In the genomic region with DNA sequence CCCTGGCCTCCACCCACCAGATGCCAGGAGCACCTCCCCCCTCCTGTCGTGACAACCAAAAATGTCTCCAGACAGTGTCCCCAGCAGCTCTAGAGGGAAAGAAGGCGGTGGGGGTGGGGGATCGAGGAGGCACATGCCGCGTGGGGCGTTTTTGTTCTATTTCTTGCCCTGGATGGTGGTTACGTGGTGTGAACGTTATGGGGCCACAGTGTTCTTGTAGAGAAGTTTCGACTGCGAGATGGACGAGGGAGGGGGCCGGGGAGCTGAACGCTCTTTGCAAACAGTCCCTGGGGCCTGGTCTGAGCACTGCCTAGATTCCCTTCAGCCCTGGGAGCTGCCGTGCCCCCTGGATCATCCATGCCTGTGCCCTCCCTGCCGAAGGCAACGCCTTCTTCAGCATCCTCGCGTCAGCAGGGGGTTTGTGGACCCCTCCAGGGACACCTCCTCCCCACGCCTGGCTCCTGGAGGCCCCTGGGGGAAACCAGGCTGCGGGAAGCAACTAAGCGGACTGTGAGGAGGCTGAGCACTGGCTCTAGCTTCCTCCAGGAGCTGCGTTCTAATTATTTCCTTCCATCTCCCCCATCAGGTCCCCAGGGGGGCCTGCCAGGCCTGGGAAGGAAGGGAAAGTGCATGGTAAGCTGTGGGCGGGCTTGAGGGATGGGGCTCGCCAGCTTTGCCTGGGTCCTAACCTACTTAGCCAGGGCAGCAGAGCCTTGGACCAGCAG, we compare ENCODE assay signal across 20 cellular contexts.
DNase-seq lines count a peak whose midpoint lies in the region; ATAC-seq, FAIRE-seq and TF ChIP-seq lines count a peak whose summit lies in the region.
"Had no signal": no experiment of that assay in that cellular context is flagged by ENCODE, and none has a peak within 500 bp of the region (broad histone marks: within the 10 kb centered on the region; RNA-seq: fewer than 3 reads in every experiment).

No MANE protein-coding gene starts in this region.

- H3K79me1 ChIP-seq in H1 (ENCODE audit: low read depth, low read length): no peaks in the 10 kb centered on the region

- H3K4me1 Mint-ChIP-seq in neural progenitor cell: peaks cover 14% of the 10 kb centered on the region

- H3K4me3 ChIP-seq in BE2C (ENCODE audit: low read depth, low read length) (peak overlapping the region; percentile 44), H7 (ENCODE audit: insufficient read depth, low read depth, low read length) (no peak overlapping the region), H1 (ENCODE audit: extremely low read depth in 1 of 4, insufficient read depth in 2 of 4, low read depth in 3 of 4, low read length in 4 of 4) (no peak overlapping the region), neural progenitor cell (no peak overlapping the region)
- H3K4me3 ChIP-seq: cardiac muscle cell, tibial nerve had no signal

- POLR2A ChIA-PET in H1 (lab: Charles Lee; ENCODE audit: partially characterized antibody): interaction anchor here (1.2 kb wide), 1 partner anchor 51 kb away, joined by 3 read pairs; no protein-coding TSS in a partner anchor

- CTCF ChIA-PET in H1 (lab: Charles Lee; ENCODE audit: partially characterized antibody): interaction anchor here (0.8 to 7.5 kb wide), 13 partner anchors 11 to 582 kb away, joined by 3 to 49 read pairs (median 3); no protein-coding TSS in a partner anchor

- no peak for TF ChIP-seq RAD21 in H1 (IDR thresholded peaks at IDR 0.05 in 1 of 2, conservative IDR thresholded peaks at IDR 0.05 in 1 of 2; ENCODE audit: low read depth in 2 of 2, low read length in 2 of 2)

- no peak overlapping the region for H3K4me2 ChIP-seq in H1 (ENCODE audit: insufficient read depth in 1 of 2, low read depth in 2 of 2, low read length in 2 of 2)
- no peak overlapping the region for H3K4me2 ChIP-seq in neural progenitor cell

- no peak overlapping the region for H4K91ac ChIP-seq in H1 (replicated peaks; ENCODE audit: insufficient read length, low read length)

- no peak for TF ChIP-seq EP300 in H1 (IDR thresholded peaks at IDR 0.05; ENCODE audit: borderline replicate concordance in 1 of 2, low read depth in 2 of 2, low read length in 2 of 2)

- H2AK5ac ChIP-seq in H1 (ENCODE audit: low read depth, low read length): no peak overlapping the region

- ATAC-seq in left lobe of liver: no peak
- ATAC-seq: sciatic nerve; stimulated activated effector memory CD8-positive, alpha-beta T cell treated with anti-CD3 and anti-CD28 coated beads, Interleukin-12 subunit alpha, Interleukin-12 subunit beta, amount 100 ng/mL, for 72 hours had no signal

- H3K9ac ChIP-seq in H1 (replicated peaks in 1 of 4; ENCODE audit: extremely low read depth in 1 of 4, low read depth in 3 of 4, low read length in 3 of 4): no peak overlapping the region
- no peak overlapping the region for H3K9ac ChIP-seq in neural progenitor cell

- no peaks in the 10 kb centered on the region for H3K36me3 Mint-ChIP-seq in neural progenitor cell

- H3K9me3 ChIP-seq in BE2C: no peaks in the 10 kb centered on the region
- no peaks in the 10 kb centered on the region for H3K9me3 ChIP-seq in H1 (ENCODE audit: insufficient read depth in 2 of 2, low read depth in 1 of 2, low read length in 1 of 2)
- H3K9me3 ChIP-seq in neural progenitor cell (ENCODE audit: low read depth): no peaks in the 10 kb centered on the region
- H3K9me3 ChIP-seq: tibial nerve had no signal

- H4K20me1 ChIP-seq in H1 (replicated peaks in 1 of 2; ENCODE audit: control insufficient read depth in 1 of 2, insufficient read depth in 2 of 2, low read length in 2 of 2): no peaks in the 10 kb centered on the region
- no peaks in the 10 kb centered on the region for H4K20me1 ChIP-seq in neural progenitor cell (ENCODE audit: low read depth)

- H3K27ac ChIP-seq in H1 (ENCODE audit: low read depth, low read length) (no peak overlapping the region), neural progenitor cell (no peak overlapping the region)
- H3K27ac ChIP-seq: cardiac muscle cell, RWPE1 had no signal

- H3K4me3 Mint-ChIP-seq in neural progenitor cell: peak overlapping the region; percentile 41
- H3K4me3 Mint-ChIP-seq: B cell; H9; stimulated activated effector memory CD8-positive, alpha-beta T cell treated with anti-CD3 and anti-CD28 coated beads, Interleukin-12 subunit alpha, Interleukin-12 subunit beta, amount 100 ng/mL, for 72 hours had no signal

- DNase-seq in BE2C (peak; percentile 49), H7 (peak; percentile 63), H1 (ENCODE audit: low read depth in 1 of 2, low spot score in 2 of 2) (no peak), neural progenitor cell (ENCODE audit: low spot score) (no peak), left lobe of liver (ENCODE audit: low spot score) (no peak), kidney glomerular epithelial cell (lab: John Stamatoyannopoulos, UW) (no peak), COLO668 (lab: John Stamatoyannopoulos, UW; ENCODE audit: unreplicated experiment) (no peak), activated T-cell treated with anti-CD3 and anti-CD28 coated beads for 4 hours (no peak)
- DNase-seq: Calu3, H9, NCI-H1436 treated with DMSO at 0.1 percent for 48 hours, NCI-H345, T-helper 9 cell had no signal

- H3K27me3 ChIP-seq in BE2C (no peaks in the 10 kb centered on the region), H7 (ENCODE audit: control insufficient read depth, insufficient read depth, low read length) (no peaks in the 10 kb centered on the region), H1 (replicated peaks in 1 of 4; ENCODE audit: control insufficient read depth in 3 of 4, extremely low read depth in 1 of 4, insufficient read depth in 3 of 4, low read length in 3 of 4) (no peaks in the 10 kb centered on the region), neural progenitor cell (no peaks in the 10 kb centered on the region)
- H3K27me3 ChIP-seq: cardiac muscle cell had no signal

- peaks cover 25% of the 10 kb centered on the region for H3K27me3 Mint-ChIP-seq in neural progenitor cell (ENCODE audit: insufficient read depth, low read depth)

- H3K14ac ChIP-seq in H1 (ENCODE audit: insufficient read length): no peak overlapping the region

- H3K23me2 ChIP-seq in H1 (ENCODE audit: low read depth, low read length): no peaks in the 10 kb centered on the region

- WGBS in H1 (ENCODE audit: extremely low coverage in 1 of 2, insufficient coverage in 1 of 2, insufficient read length in 1 of 2, insufficient replicate concordance in 2 of 2, low coverage in 1 of 2, low lambda C conversion rate in 2 of 2, missing lambda C conversion rate in 1 of 2), 2 experiments: 82% methylated on average over 20 of the region's 24 CpGs; no CpG with 5 or more reads in 1 of the 2 experiments

- no peak for TF ChIP-seq POLR2A in H1 (IDR thresholded peaks at IDR 0.05; ENCODE audit: control extremely low read depth in 1 of 2, low read depth in 2 of 2, low read length in 2 of 2)

- no peak overlapping the region for H4K5ac ChIP-seq in H1 (ENCODE audit: insufficient read length, low read depth, low read length)

- no peak overlapping the region for H3K4ac ChIP-seq in H1 (replicated peaks; ENCODE audit: insufficient read length, low read depth, low read length)

- H4K8ac ChIP-seq in H1 (ENCODE audit: extremely low read depth, insufficient read depth, low read length): peak overlapping the region; percentile 72; the same call in 1 of the 2 replicates

- no peaks in the 10 kb centered on the region for H3F3A ChIP-seq in neural progenitor cell (ENCODE audit: low read depth)

- no peak overlapping the region for H2BK120ac ChIP-seq in H1 (replicated peaks; ENCODE audit: low read depth, low read length)

- no peaks in the 10 kb centered on the region for H3K36me3 ChIP-seq in BE2C
- no peaks in the 10 kb centered on the region for H3K36me3 ChIP-seq in H7 (replicated peaks; ENCODE audit: control insufficient read depth, insufficient read depth, low read length)
- peaks cover 0 to 6% (median 3%) of the 10 kb centered on the region in 4 experiments; a peak in 3 of 8 replicates for H3K36me3 ChIP-seq in H1 (ENCODE audit: control insufficient read depth in 2 of 4, insufficient read depth in 4 of 4, low read length in 3 of 4)
- H3K36me3 ChIP-seq in neural progenitor cell: no peaks in the 10 kb centered on the region
- H3K36me3 ChIP-seq: cardiac muscle cell, tibial nerve had no signal

- H2BK20ac ChIP-seq in H1 (ENCODE audit: low read length): no peak overlapping the region

- no peak overlapping the region for H3K18ac ChIP-seq in H1 (ENCODE audit: extremely low read depth, low read length)

- no peak overlapping the region for H2BK5ac ChIP-seq in H1 (ENCODE audit: low read depth, low read length)

- TF ChIP-seq CTCF in BE2C (IDR thresholded peaks at IDR 0.05; ENCODE audit: low read depth, low read length) (no peak), H1 (IDR thresholded peaks at IDR 0.05; ENCODE audit: control extremely low read depth in 1 of 3, insufficient read depth in 1 of 3, low read depth in 1 of 3, low read length in 3 of 3) (no peak), neural progenitor cell (IDR thresholded peaks at IDR 0.05) (no peak)

- no peaks in the 10 kb centered on the region for H3K79me2 ChIP-seq in H1 (ENCODE audit: control insufficient read depth in 1 of 2, insufficient read depth in 2 of 2, low read length in 2 of 2)
- no peaks in the 10 kb centered on the region for H3K79me2 ChIP-seq in neural progenitor cell (ENCODE audit: low read depth)

- H2BK15ac ChIP-seq in H1 (ENCODE audit: low read length): no peak overlapping the region

- no peak overlapping the region for H2BK12ac ChIP-seq in H1 (ENCODE audit: low read depth, low read length)

- H3K4me1 ChIP-seq in BE2C (no peaks in the 10 kb centered on the region), H1 (replicated peaks in 1 of 4; ENCODE audit: control insufficient read depth in 3 of 4, insufficient read depth in 4 of 4, low read length in 3 of 4) (peaks cover 0 to 4% (median 1%) of the 10 kb centered on the region in 4 experiments; a peak in 3 of 7 replicates), neural progenitor cell (peaks cover 3% of the 10 kb centered on the region)

- H3K23ac ChIP-seq in H1 (ENCODE audit: insufficient read length): no peak overlapping the region

- H3K56ac ChIP-seq in H1 (replicated peaks; ENCODE audit: insufficient read length, low read depth, low read length): no peak overlapping the region

- no peak for FAIRE-seq in H1 (lab: Jason Lieb, UNC)
- FAIRE-seq: GM19239 had no signal

- H3K9me3 Mint-ChIP-seq in neural progenitor cell: no peaks in the 10 kb centered on the region
- H3K9me3 Mint-ChIP-seq: H9; stimulated activated effector memory CD8-positive, alpha-beta T cell treated with anti-CD3 and anti-CD28 coated beads, Interleukin-12 subunit alpha, Interleukin-12 subunit beta, amount 100 ng/mL, for 72 hours had no signal

- H2AFZ ChIP-seq in H1 (ENCODE audit: low read length): no peak overlapping the region
- H2AFZ ChIP-seq in neural progenitor cell (replicated peaks): no peak overlapping the region

- H3K27ac Mint-ChIP-seq in neural progenitor cell: peak overlapping the region; percentile 78
- H3K27ac Mint-ChIP-seq: B cell; stimulated activated effector memory CD8-positive, alpha-beta T cell treated with anti-CD3 and anti-CD28 coated beads, Interleukin-12 subunit alpha, Interleukin-12 subunit beta, amount 100 ng/mL, for 72 hours had no signal

TF ChIP-seq in H1, 55 proteins besides CTCF, POLR2A, EP300 and RAD21 (continues in another document):
- no peak for TF ChIP-seq HDAC2 (IDR thresholded peaks at IDR 0.05; ENCODE audit: borderline replicate concordance in 1 of 2, low read depth in 2 of 2, low read length in 2 of 2)
- no peak for TF ChIP-seq RXRA (IDR thresholded peaks at IDR 0.05; ENCODE audit: insufficient read depth, low read depth, low read length)
- no peak for TF ChIP-seq RBBP5 (IDR thresholded peaks at IDR 0.05; ENCODE audit: borderline replicate concordance, low read depth, low read length)

Comparison
In these comparisons a context has a peak if more than half of its experiments do, and no peak if none do; other contexts are left out.
1. DNase-seq: peak in BE2C (single experiment) and H7 (single experiment); none in H1 (0 of 2), neural progenitor cell (single experiment), left lobe of liver (single experiment), kidney glomerular epithelial cell (single experiment), COLO668 (single experiment) and activated T-cell treated with anti-CD3 and anti-CD28 coated beads for 4 hours (single experiment).